ENCODE assay signal across 10 cellular contexts in genomic region chr11:65014961-65015227, GRCh38. TPM values are rescaled to one million over a fixed set of nuclear protein-coding genes. Genes with fewer than 3 reads are reported as not detected.
DNase-seq lines count a peak whose midpoint lies in the region; ATAC-seq, FAIRE-seq and TF ChIP-seq lines count a peak whose summit lies in the region.
"Not testable (repeated sequence)": the region's sequence is repeated elsewhere in the genome, so short reads cannot be mapped to it uniquely, and the experiment has no call there.
"Had no signal": no experiment of that assay in that cellular context is flagged by ENCODE, and none has a peak within 500 bp of the region (broad histone marks: within the 10 kb centered on the region; RNA-seq: fewer than 3 reads in every experiment).

No MANE protein-coding gene starts in this region.

- not testable (repeated sequence) for TF ChIP-seq EP300 in HepG2 (IDR thresholded peaks at IDR 0.05; ENCODE audit: low read depth in 2 of 2, low read length in 2 of 2); HepG2 (CRISPR knock-in tag; IDR thresholded peaks at IDR 0.05; ENCODE audit: borderline replicate concordance)

- not testable (repeated sequence) for H3K36me3 ChIP-seq in esophagus (ENCODE audit: control insufficient read depth in 2 of 2, insufficient read depth in 2 of 2, low read length in 1 of 2); HepG2 (replicated peaks in 1 of 2; ENCODE audit: control insufficient read depth in 1 of 2, insufficient read depth in 2 of 2, low read length in 2 of 2); thoracic aorta

- H3K4me1 ChIP-seq in esophagus (ENCODE audit: control insufficient read depth in 2 of 2, insufficient read depth in 2 of 2, low read length in 1 of 2) = not testable (repeated sequence)
- H3K4me1 ChIP-seq in HepG2 (ENCODE audit: insufficient read depth, low read length) = peaks cover 40% of the 10 kb centered on the region
- H3K4me1 ChIP-seq in thoracic aorta (ENCODE audit: control insufficient read depth in 1 of 2, low read depth in 2 of 2) = peaks cover 12 to 21% of the 10 kb centered on the region in 2 donors

- DNase-seq in Jurkat, Clone E6-1 (ENCODE audit: low read depth, low spot score); astrocyte of the spinal cord (ENCODE audit: low read depth, low spot score); HepG2 (ENCODE audit: low spot score); osteocyte (ENCODE audit: extremely low spot score, unreplicated experiment); thoracic aorta (ENCODE audit: low spot score): not testable (repeated sequence)

- POLR2A ChIA-PET in HepG2 (lab: Yijun Ruan, JAX) = interaction anchor here (1.2 to 3.2 kb wide), 20 partner anchors 10 to 236 kb away, joined by 3 to 42 read pairs (median 5); partner anchors contain the start of genes BATF2, CAPN1, FAU and GPHA2

- not testable (repeated sequence) for FAIRE-seq in HepG2 (lab: Jason Lieb, UNC)

- H3K27ac ChIP-seq in C4-2B (peak overlapping the region; percentile 85), esophagus (ENCODE audit: low read depth in 2 of 2, low read length in 1 of 2) (peak overlapping the region; percentile 96 to 98), HepG2 (ENCODE audit: extremely low read length, insufficient read depth, low read length) (peak overlapping the region; percentile 72), thoracic aorta (peak overlapping the region; percentile 95 to 100)

- TF ChIP-seq POLR2A in HepG2 (IDR thresholded peaks at IDR 0.05; ENCODE audit: insufficient read depth in 1 of 2, low read depth in 2 of 2, low read length in 2 of 2) = not testable (repeated sequence)

- TF ChIP-seq RAD21 in HepG2 (CRISPR knock-in tag; IDR thresholded peaks at IDR 0.05) = not testable (repeated sequence)

- peak overlapping the region; percentile 80 for H3K4me2 ChIP-seq in HepG2 (ENCODE audit: low read depth, low read length)

- peak overlapping the region; percentile 81 for H3K4me3 ChIP-seq in Jurkat, Clone E6-1 (ENCODE audit: low read length)
- H3K4me3 ChIP-seq in WI38 (ENCODE audit: low read depth, low read length) (peak overlapping the region; percentile 78), astrocyte of the spinal cord (ENCODE audit: low read depth, low read length) (peak overlapping the region; percentile 69), esophagus (ENCODE audit: low read depth in 1 of 2, low read length in 2 of 2) (peak overlapping the region; percentile 61 to 75), HepG2 (replicated peaks in 1 of 3; ENCODE audit: insufficient read depth in 1 of 3, low read depth in 2 of 3, low read length in 3 of 3) (peak overlapping the region; percentile 77 to 81 (median 80)), thoracic aorta (peak overlapping the region; percentile 81)

- intact Hi-C loops in HepG2 (cut with micrococcal nuclease; ENCODE audit: unreplicated experiment) = loop anchor here (1.0 to 2.0 kb wide), 2 partner anchors 64 to 168 kb away; no protein-coding TSS in a partner anchor

- 89 to 91% methylated on average over 8 of the region's 8 CpGs for WGBS in esophagus, 2 donors
- WGBS in HepG2 (ENCODE audit: low lambda C conversion rate) = 71% methylated on average over 8 of the region's 8 CpGs

- not testable (repeated sequence) for H4K20me1 ChIP-seq in HepG2 (ENCODE audit: insufficient read depth, low read length)

- H3K27ac Mint-ChIP-seq in osteocyte (ENCODE audit: unreplicated experiment) = peak overlapping the region; percentile 85

- not testable (repeated sequence) for TF ChIP-seq CTCF in C4-2B (conservative IDR thresholded peaks at IDR 0.05); WI38 (IDR thresholded peaks at IDR 0.05; ENCODE audit: low read depth, low read length); astrocyte of the spinal cord (IDR thresholded peaks at IDR 0.05; ENCODE audit: low read depth, low read length); HepG2 (CRISPR knock-in tag; IDR thresholded peaks at IDR 0.05); osteocyte (IDR thresholded peaks at IDR 0.05); thoracic aorta (IDR thresholded peaks at IDR 0.05)

- in situ Hi-C loops in astrocyte of the spinal cord (cut with HindIII; ENCODE audit: low sequenced_read_pairs); HepG2 (cut with HindIII; ENCODE audit: extremely low pct_ligation_motif_present, low pct_unique_long_range_greater_than_20kb): not testable (repeated sequence)

- not testable (repeated sequence) for BruUV-seq in HepG2 (replicated peaks; lab: Mats Ljungman, UMichigan)

- peaks cover 12% of the 10 kb centered on the region for H3K36me3 Mint-ChIP-seq in osteocyte (ENCODE audit: unreplicated experiment)

- H3K79me2 ChIP-seq in HepG2 (ENCODE audit: insufficient read depth, low read length) = not testable (repeated sequence)

- H3K4me1 Mint-ChIP-seq in osteocyte (ENCODE audit: unreplicated experiment) = peaks cover 11% of the 10 kb centered on the region

- H3K4me3 Mint-ChIP-seq in osteocyte (ENCODE audit: unreplicated experiment) = peak overlapping the region; percentile 81

- not testable (repeated sequence) for H2AFZ ChIP-seq in HepG2 (ENCODE audit: low read length)

- H3K27me3 ChIP-seq in esophagus (ENCODE audit: control insufficient read depth in 1 of 2, insufficient read depth in 2 of 2, low read length in 2 of 2); HepG2 (ENCODE audit: control insufficient read depth in 1 of 2, insufficient read depth in 2 of 2, low read length in 2 of 2); thoracic aorta (replicated peaks; ENCODE audit: insufficient read depth): not testable (repeated sequence)

- CTCF ChIA-PET in HepG2 (lab: Yijun Ruan, JAX; ENCODE audit: low intra/inter-chr PET ratio, low total read pairs) = interaction anchor here (1.1 to 1.8 kb wide), 4 partner anchors 12 to 103 kb away, joined by 3 to 9 read pairs (median 4); partner anchors contain the start of genes SNX15 and ZNHIT2

- H3K9ac ChIP-seq in HepG2 (ENCODE audit: insufficient read depth, low read depth, low read length) = peak overlapping the region; percentile 68

- H3K9me3 ChIP-seq in esophagus (ENCODE audit: control insufficient read depth in 2 of 2, insufficient read depth in 1 of 2, low read depth in 1 of 2, low read length in 1 of 2); HepG2 (ENCODE audit: low read length); thoracic aorta: not testable (repeated sequence)

- ATAC-seq in HepG2; thoracic aorta (ENCODE audit: insufficient number of reproducible peaks, low FRiP score, low read depth): not testable (repeated sequence)

- H3K27me3 Mint-ChIP-seq in osteocyte (ENCODE audit: unreplicated experiment) = not testable (repeated sequence)

- not testable (repeated sequence) for H3K9me3 Mint-ChIP-seq in osteocyte (ENCODE audit: unreplicated experiment)

RNA-seq across cellular contexts. Expression of gene ARL2, which starts 0.9 kb away (rescaled TPM):
- polyA plus RNA-seq in Jurkat, Clone E6-1 (2012; ENCODE audit: insufficient read depth, insufficient read length) = 93.3 TPM
- polyA plus RNA-seq in esophagus (10 to 100 TPM; 44.5 to 68.6 TPM), HepG2 (2011; rRNA removed) (82.9 and 86.3 TPM in 2 replicates)
- total RNA-seq in HepG2 (2016; rRNA removed; fragmentation: Illumina TruSeq; extraction: Trizol) (84.4 and 93.9 TPM in 2 replicates), osteocyte (118 and 124 TPM in 2 replicates), thoracic aorta (100 to 1,000 TPM in 1 of 2 donors, 10 to 100 TPM in 1; 85.5 to 197 TPM)
- total RNA-seq in HepG2 (2016; cell fraction: cytosol; rRNA removed; fragmentation: Illumina TruSeq; extraction: Trizol; ENCODE audit: low read depth) = 41.1 and 42.9 TPM in 2 replicates
- 84.6 and 107 TPM in 2 replicates for total RNA-seq in HepG2 (2016; cell fraction: insoluble cytoplasmic fraction; rRNA removed; fragmentation: Illumina TruSeq; extraction: Trizol)
- total RNA-seq in HepG2 (2016; cell fraction: membrane; rRNA removed; fragmentation: Illumina TruSeq; extraction: Trizol) = 42.2 and 46.1 TPM in 2 replicates
- 24.2 and 31.3 TPM in 2 replicates for total RNA-seq in HepG2 (2016; cell fraction: nucleus; rRNA removed; fragmentation: Illumina TruSeq; extraction: Trizol)
- polyA plus RNA-seq in HepG2 (2011; cell fraction: cytosol; rRNA removed) = 95.6 and 112 TPM in 2 replicates
- polyA plus RNA-seq in HepG2 (2011; cell fraction: nucleus; rRNA removed) = 37.9 and 39.8 TPM in 2 replicates
- polyA plus RNA-seq in HepG2 (2012) = 58.0 and 65.9 TPM in 2 replicates
- 53.8 and 56.3 TPM in 2 replicates for polyA plus RNA-seq in HepG2 (2016; cell fraction: cytosol; fragmentation: Illumina TruSeq; extraction: Trizol; ENCODE audit: low read depth)
- 117 and 123 TPM in 2 replicates for polyA plus RNA-seq in HepG2 (2016; cell fraction: insoluble cytoplasmic fraction; fragmentation: Illumina TruSeq; extraction: Trizol; ENCODE audit: low read depth)
- polyA plus RNA-seq in HepG2 (2016; cell fraction: membrane; fragmentation: Illumina TruSeq; extraction: Trizol; ENCODE audit: low read depth) = 40.2 and 43.5 TPM in 2 replicates
- 52.2 and 55.0 TPM in 2 replicates for polyA plus RNA-seq in HepG2 (2016; cell fraction: nucleus; fragmentation: Illumina TruSeq; extraction: Trizol; ENCODE audit: insufficient read depth, low read depth)
- polyA minus RNA-seq in HepG2 (2011; rRNA and poly(A)+ RNA removed; ENCODE audit: low replicate concordance) = 36.6 and 96.3 TPM in 2 replicates
- 34.4 and 36.9 TPM in 2 replicates for polyA minus RNA-seq in HepG2 (2011; cell fraction: cytosol; rRNA and poly(A)+ RNA removed)
- 8.1 and 12.2 TPM in 2 replicates for polyA minus RNA-seq in HepG2 (2011; cell fraction: nucleus; rRNA and poly(A)+ RNA removed)

RNA-seq across cellular contexts. Expression of gene SNX15, which starts 12.3 kb away (rescaled TPM):
- polyA plus RNA-seq in Jurkat, Clone E6-1 (2012; ENCODE audit: insufficient read depth, insufficient read length) = not detected
- polyA plus RNA-seq in esophagus (10 to 100 TPM; 14.7 to 15.6 TPM), HepG2 (2011; rRNA removed) (19.1 and 21.2 TPM in 2 replicates)
- total RNA-seq in HepG2 (2016; rRNA removed; fragmentation: Illumina TruSeq; extraction: Trizol) (20.7 and 22.6 TPM in 2 replicates), osteocyte (26.9 and 30.0 TPM in 2 replicates), thoracic aorta (10 to 100 TPM; 20.7 to 22.7 TPM)
- total RNA-seq in HepG2 (2016; cell fraction: cytosol; rRNA removed; fragmentation: Illumina TruSeq; extraction: Trizol; ENCODE audit: low read depth) = 12.1 and 12.4 TPM in 2 replicates
- 18.5 and 24.1 TPM in 2 replicates for total RNA-seq in HepG2 (2016; cell fraction: insoluble cytoplasmic fraction; rRNA removed; fragmentation: Illumina TruSeq; extraction: Trizol)
- 27.2 and 28.7 TPM in 2 replicates for total RNA-seq in HepG2 (2016; cell fraction: membrane; rRNA removed; fragmentation: Illumina TruSeq; extraction: Trizol)
- 11.7 and 12.8 TPM in 2 replicates for total RNA-seq in HepG2 (2016; cell fraction: nucleus; rRNA removed; fragmentation: Illumina TruSeq; extraction: Trizol)
- polyA plus RNA-seq in HepG2 (2011; cell fraction: cytosol; rRNA removed) = 16.1 and 20.9 TPM in 2 replicates
- polyA plus RNA-seq in HepG2 (2011; cell fraction: nucleus; rRNA removed) = 17.0 and 18.7 TPM in 2 replicates
- polyA plus RNA-seq in HepG2 (2012) = 5.5 and 18.8 TPM in 2 replicates
- 17.8 and 20.3 TPM in 2 replicates for polyA plus RNA-seq in HepG2 (2016; cell fraction: cytosol; fragmentation: Illumina TruSeq; extraction: Trizol; ENCODE audit: low read depth)
- polyA plus RNA-seq in HepG2 (2016; cell fraction: insoluble cytoplasmic fraction; fragmentation: Illumina TruSeq; extraction: Trizol; ENCODE audit: low read depth) = 31.4 and 39.7 TPM in 2 replicates
- polyA plus RNA-seq in HepG2 (2016; cell fraction: membrane; fragmentation: Illumina TruSeq; extraction: Trizol; ENCODE audit: low read depth) = 29.3 and 33.3 TPM in 2 replicates
- 27.1 and 31.4 TPM in 2 replicates for polyA plus RNA-seq in HepG2 (2016; cell fraction: nucleus; fragmentation: Illumina TruSeq; extraction: Trizol; ENCODE audit: insufficient read depth, low read depth)
- 13.9 and 15.8 TPM in 2 replicates for polyA minus RNA-seq in HepG2 (2011; rRNA and poly(A)+ RNA removed; ENCODE audit: low replicate concordance)
- 8.7 and 13.6 TPM in 2 replicates for polyA minus RNA-seq in HepG2 (2011; cell fraction: cytosol; rRNA and poly(A)+ RNA removed)
- 3.9 and 5.5 TPM in 2 replicates for polyA minus RNA-seq in HepG2 (2011; cell fraction: nucleus; rRNA and poly(A)+ RNA removed)

RNA-seq across cellular contexts. Expression of gene BATF2, which starts 18.1 kb away (rescaled TPM):
- not detected for polyA plus RNA-seq in Jurkat, Clone E6-1 (2012; ENCODE audit: insufficient read depth, insufficient read length)
- polyA plus RNA-seq in esophagus (under 1 TPM; 0.22 to 0.35 TPM), HepG2 (2011; rRNA removed) (2.8 and 3.1 TPM in 2 replicates)
- total RNA-seq in HepG2 (2016; rRNA removed; fragmentation: Illumina TruSeq; extraction: Trizol) (3.9 and 4.2 TPM in 2 replicates), osteocyte (not detected in 2 replicates), thoracic aorta (1 to 10 TPM in 1 of 2 donors, under 1 TPM in 1; 0.92 to 2.6 TPM)
- total RNA-seq in HepG2 (2016; cell fraction: cytosol; rRNA removed; fragmentation: Illumina TruSeq; extraction: Trizol; ENCODE audit: low read depth) = 1.3 and 1.9 TPM in 2 replicates
- 3.0 and 4.3 TPM in 2 replicates for total RNA-seq in HepG2 (2016; cell fraction: insoluble cytoplasmic fraction; rRNA removed; fragmentation: Illumina TruSeq; extraction: Trizol)
- 4.3 and 4.5 TPM in 2 replicates for total RNA-seq in HepG2 (2016; cell fraction: membrane; rRNA removed; fragmentation: Illumina TruSeq; extraction: Trizol)
- total RNA-seq in HepG2 (2016; cell fraction: nucleus; rRNA removed; fragmentation: Illumina TruSeq; extraction: Trizol) = 1.9 and 2.1 TPM in 2 replicates
- 1.7 and 2.0 TPM in 2 replicates for polyA plus RNA-seq in HepG2 (2011; cell fraction: cytosol; rRNA removed)
- 2.5 and 2.9 TPM in 2 replicates for polyA plus RNA-seq in HepG2 (2011; cell fraction: nucleus; rRNA removed)
- polyA plus RNA-seq in HepG2 (2012) = 1.5 and 1.9 TPM in 2 replicates
- 1.2 TPM in 2 replicates for polyA plus RNA-seq in HepG2 (2016; cell fraction: cytosol; fragmentation: Illumina TruSeq; extraction: Trizol; ENCODE audit: low read depth)
- polyA plus RNA-seq in HepG2 (2016; cell fraction: insoluble cytoplasmic fraction; fragmentation: Illumina TruSeq; extraction: Trizol; ENCODE audit: low read depth) = 2.9 and 5.0 TPM in 2 replicates
- 2.3 and 2.5 TPM in 2 replicates for polyA plus RNA-seq in HepG2 (2016; cell fraction: membrane; fragmentation: Illumina TruSeq; extraction: Trizol; ENCODE audit: low read depth)
- polyA plus RNA-seq in HepG2 (2016; cell fraction: nucleus; fragmentation: Illumina TruSeq; extraction: Trizol; ENCODE audit: insufficient read depth, low read depth) = 3.7 and 4.3 TPM in 2 replicates
- 0.70 and 5.7 TPM in 2 replicates for polyA minus RNA-seq in HepG2 (2011; rRNA and poly(A)+ RNA removed; ENCODE audit: low replicate concordance)
- polyA minus RNA-seq in HepG2 (2011; cell fraction: cytosol; rRNA and poly(A)+ RNA removed) = 1.9 and 2.0 TPM in 2 replicates
- 1.2 and 1.3 TPM in 2 replicates for polyA minus RNA-seq in HepG2 (2011; cell fraction: nucleus; rRNA and poly(A)+ RNA removed)

RNA-seq across cellular contexts. Expression of gene SAC3D1, which starts 26.1 kb away (rescaled TPM):
- 40.6 TPM for polyA plus RNA-seq in Jurkat, Clone E6-1 (2012; ENCODE audit: insufficient read depth, insufficient read length)
- 10 to 100 TPM in 1 of 2 donors, 1 to 10 TPM in 1; 6.2 to 12.1 TPM for polyA plus RNA-seq in esophagus
- 33.2 and 36.3 TPM in 2 replicates for total RNA-seq in HepG2 (2016; rRNA removed; fragmentation: Illumina TruSeq; extraction: Trizol)
- total RNA-seq in HepG2 (2016; cell fraction: cytosol; rRNA removed; fragmentation: Illumina TruSeq; extraction: Trizol; ENCODE audit: low read depth) = 17.6 and 24.5 TPM in 2 replicates
- 27.9 and 37.1 TPM in 2 replicates for total RNA-seq in HepG2 (2016; cell fraction: insoluble cytoplasmic fraction; rRNA removed; fragmentation: Illumina TruSeq; extraction: Trizol)
- total RNA-seq in HepG2 (2016; cell fraction: membrane; rRNA removed; fragmentation: Illumina TruSeq; extraction: Trizol) = 28.3 and 36.0 TPM in 2 replicates
- 15.6 and 16.8 TPM in 2 replicates for total RNA-seq in HepG2 (2016; cell fraction: nucleus; rRNA removed; fragmentation: Illumina TruSeq; extraction: Trizol)
- 7.4 and 8.9 TPM in 2 replicates for polyA plus RNA-seq in HepG2 (2011; rRNA removed)
- polyA plus RNA-seq in HepG2 (2011; cell fraction: cytosol; rRNA removed) = 10.6 and 22.0 TPM in 2 replicates
- 12.6 and 14.5 TPM in 2 replicates for polyA plus RNA-seq in HepG2 (2011; cell fraction: nucleus; rRNA removed)
- polyA plus RNA-seq in HepG2 (2012) = 7.4 and 9.2 TPM in 2 replicates
- 17.6 and 24.3 TPM in 2 replicates for polyA plus RNA-seq in HepG2 (2016; cell fraction: cytosol; fragmentation: Illumina TruSeq; extraction: Trizol; ENCODE audit: low read depth)
- polyA plus RNA-seq in HepG2 (2016; cell fraction: insoluble cytoplasmic fraction; fragmentation: Illumina TruSeq; extraction: Trizol; ENCODE audit: low read depth) = 34.5 and 41.1 TPM in 2 replicates
- polyA plus RNA-seq in HepG2 (2016; cell fraction: membrane; fragmentation: Illumina TruSeq; extraction: Trizol; ENCODE audit: low read depth) = 30.7 and 35.8 TPM in 2 replicates
- 28.3 and 35.8 TPM in 2 replicates for polyA plus RNA-seq in HepG2 (2016; cell fraction: nucleus; fragmentation: Illumina TruSeq; extraction: Trizol; ENCODE audit: insufficient read depth, low read depth)
- polyA minus RNA-seq in HepG2 (2011; rRNA and poly(A)+ RNA removed; ENCODE audit: low replicate concordance) = 16.9 and 20.3 TPM in 2 replicates
- polyA minus RNA-seq in HepG2 (2011; cell fraction: cytosol; rRNA and poly(A)+ RNA removed) = 9.3 and 12.0 TPM in 2 replicates
- 3.4 and 3.6 TPM in 2 replicates for polyA minus RNA-seq in HepG2 (2011; cell fraction: nucleus; rRNA and poly(A)+ RNA removed)
- 15.0 and 15.6 TPM in 2 replicates for total RNA-seq in osteocyte
- 10 to 100 TPM in 1 of 2 donors, 1 to 10 TPM in 1; 4.7 to 18.0 TPM for total RNA-seq in thoracic aorta

RNA-seq across cellular contexts. Expression of gene MAJIN, which starts 43.0 kb away (rescaled TPM):
- polyA plus RNA-seq in Jurkat, Clone E6-1 (2012; ENCODE audit: insufficient read depth, insufficient read length) = not detected
- polyA plus RNA-seq in esophagus (not detected), HepG2 (2011; rRNA removed) (not detected in 2 replicates)
- total RNA-seq in HepG2 (2016; rRNA removed; fragmentation: Illumina TruSeq; extraction: Trizol) (not detected in 2 replicates), osteocyte (not detected in 2 replicates), thoracic aorta (not detected)
- total RNA-seq in HepG2 (2016; cell fraction: cytosol; rRNA removed; fragmentation: Illumina TruSeq; extraction: Trizol; ENCODE audit: low read depth) = not detected in 2 replicates
- total RNA-seq in HepG2 (2016; cell fraction: insoluble cytoplasmic fraction; rRNA removed; fragmentation: Illumina TruSeq; extraction: Trizol) = not detected in 2 replicates
- total RNA-seq in HepG2 (2016; cell fraction: membrane; rRNA removed; fragmentation: Illumina TruSeq; extraction: Trizol) = not detected in 2 replicates
- total RNA-seq in HepG2 (2016; cell fraction: nucleus; rRNA removed; fragmentation: Illumina TruSeq; extraction: Trizol) = not detected in 2 replicates
- not detected in 2 replicates for polyA plus RNA-seq in HepG2 (2011; cell fraction: cytosol; rRNA removed)
- not detected in 2 replicates for polyA plus RNA-seq in HepG2 (2011; cell fraction: nucleus; rRNA removed)
- not detected in 2 replicates for polyA plus RNA-seq in HepG2 (2012)
- not detected in 2 replicates for polyA plus RNA-seq in HepG2 (2016; cell fraction: cytosol; fragmentation: Illumina TruSeq; extraction: Trizol; ENCODE audit: low read depth)
- polyA plus RNA-seq in HepG2 (2016; cell fraction: insoluble cytoplasmic fraction; fragmentation: Illumina TruSeq; extraction: Trizol; ENCODE audit: low read depth) = not detected in 2 replicates
- not detected in 2 replicates for polyA plus RNA-seq in HepG2 (2016; cell fraction: membrane; fragmentation: Illumina TruSeq; extraction: Trizol; ENCODE audit: low read depth)
- not detected in 2 replicates for polyA plus RNA-seq in HepG2 (2016; cell fraction: nucleus; fragmentation: Illumina TruSeq; extraction: Trizol; ENCODE audit: insufficient read depth, low read depth)
- not detected in 2 replicates for polyA minus RNA-seq in HepG2 (2011; rRNA and poly(A)+ RNA removed; ENCODE audit: low replicate concordance)
- polyA minus RNA-seq in HepG2 (2011; cell fraction: cytosol; rRNA and poly(A)+ RNA removed) = not detected in 2 replicates
- polyA minus RNA-seq in HepG2 (2011; cell fraction: nucleus; rRNA and poly(A)+ RNA removed) = not detected in 2 replicates
- total RNA-seq: myocyte, SK-MEL-5 had no signal
